25 cellular contexts compared by ENCODE assay signal in genomic region chr2:110955546-110955945, GRCh38.
A peak's percentile ranks its signal among the peaks of the same experiment; 100 is the strongest.
DNase-seq lines count a peak whose midpoint lies in the region; ATAC-seq and TF ChIP-seq lines count a peak whose summit lies in the region.
"Had no signal": no experiment of that assay in that cellular context is flagged by ENCODE, and none has a peak within 500 bp of the region (broad histone marks: within the 10 kb centered on the region; RNA-seq: fewer than 3 reads in every experiment).

No MANE protein-coding gene starts in this region.

- POLR2A ChIA-PET in naive thymus-derived CD8-positive, alpha-beta T cell (lab: Charles Lee): interaction anchor here (0.7 kb wide), 1 partner anchor 86 kb away, joined by 5 read pairs; no protein-coding TSS in a partner anchor

- peak; percentile 39 for ATAC-seq in upper lobe of right lung
- no peak for ATAC-seq in naive thymus-derived CD8-positive, alpha-beta T cell
- no peak for ATAC-seq in HG02642 (IDR thresholded peaks at IDR 0.05; ENCODE audit: poor library complexity, unreplicated experiment)
- ATAC-seq: HCT116 had no signal

- peaks cover 17% of the 10 kb centered on the region for H3K4me1 Mint-ChIP-seq in nephron
- peaks cover 0 to 7% (median 0%) of the 10 kb centered on the region in 4 donors for H3K4me1 Mint-ChIP-seq in naive thymus-derived CD8-positive, alpha-beta T cell
- H3K4me1 Mint-ChIP-seq: B cell; CD8-positive, alpha-beta memory T cell had no signal

- peak; percentile 33 for DNase-seq in NCI-H146 (lab: John Stamatoyannopoulos, UW)
- DNase-seq in NCI-H146 treated with DMSO at 0.1 percent for 48 hours (lab: John Stamatoyannopoulos, UW; ENCODE audit: unreplicated experiment): no peak
- DNase-seq in epithelial cell of proximal tubule (ENCODE audit: low read depth): peak; percentile 83
- no peak for DNase-seq in upper lobe of right lung
- DNase-seq in SW480 (ENCODE audit: low spot score): no peak
- no peak for DNase-seq in naive thymus-derived CD8-positive, alpha-beta T cell
- DNase-seq: Calu3; CD8-positive, alpha-beta memory T cell; DND-41; MV-4-11; NCI-H1105 treated with DMSO at 0.1 percent for 48 hours; NCI-H1694; NCI-H2029 treated with DMSO at 0.1 percent for 48 hours; NCI-H446 treated with DMSO at 0.1 percent for 48 hours; NCI-H526; OCI-M1; SK-N-SH; SW 1271 had no signal

- no peaks in the 10 kb centered on the region for H3K9me3 ChIP-seq in upper lobe of right lung
- H3K9me3 ChIP-seq: SK-N-SH had no signal

- no peak overlapping the region for H3K4me3 Mint-ChIP-seq in nephron
- no peak overlapping the region for H3K4me3 Mint-ChIP-seq in naive thymus-derived CD8-positive, alpha-beta T cell
- H3K4me3 Mint-ChIP-seq: B cell; CD14-positive monocyte; CD8-positive, alpha-beta memory T cell had no signal

- no peak overlapping the region for H3K27ac ChIP-seq in upper lobe of right lung
- H3K27ac ChIP-seq: 22Rv1, HL-60 had no signal

- H3K4me3 ChIP-seq in epithelial cell of proximal tubule (ENCODE audit: low read depth, low read length) (no peak overlapping the region), upper lobe of right lung (no peak overlapping the region)

- no peaks in the 10 kb centered on the region for H3K36me3 ChIP-seq in upper lobe of right lung

- no peaks in the 10 kb centered on the region for H3K4me1 ChIP-seq in upper lobe of right lung

- TF ChIP-seq CTCF in epithelial cell of proximal tubule (conservative IDR thresholded peaks at IDR 0.05; ENCODE audit: low read depth, low read length) (no peak), nephron (IDR thresholded peaks at IDR 0.05; ENCODE audit: unreplicated experiment in 3 of 3) (no peak), upper lobe of right lung (IDR thresholded peaks at IDR 0.05) (no peak)

- intact Hi-C loops in upper lobe of right lung (cut with DNase I): no loop called here

- peaks cover 5% of the 10 kb centered on the region for H3K27me3 Mint-ChIP-seq in nephron (ENCODE audit: low read depth)
- H3K27me3 Mint-ChIP-seq in naive thymus-derived CD8-positive, alpha-beta T cell: peaks cover 0 to 2% (median 0%) of the 10 kb centered on the region in 5 donors

- peak overlapping the region in 2 of 3 experiments; percentile 39 to 79 for H3K27ac Mint-ChIP-seq in nephron
- H3K27ac Mint-ChIP-seq in naive thymus-derived CD8-positive, alpha-beta T cell: no peak overlapping the region
- H3K27ac Mint-ChIP-seq: B cell; CD14-positive monocyte; CD8-positive, alpha-beta memory T cell had no signal

- H3K36me3 Mint-ChIP-seq in nephron (ENCODE audit: low read depth): no peaks in the 10 kb centered on the region
- H3K36me3 Mint-ChIP-seq in naive thymus-derived CD8-positive, alpha-beta T cell: no peaks in the 10 kb centered on the region
- H3K36me3 Mint-ChIP-seq: CD14-positive monocyte had no signal

- H3K9me3 Mint-ChIP-seq in nephron: no peaks in the 10 kb centered on the region
- H3K9me3 Mint-ChIP-seq in naive thymus-derived CD8-positive, alpha-beta T cell: no peaks in the 10 kb centered on the region
- H3K9me3 Mint-ChIP-seq: CD8-positive, alpha-beta memory T cell had no signal

- H3K27me3 ChIP-seq in upper lobe of right lung: no peaks in the 10 kb centered on the region

Comparison
In these comparisons a context has a peak if more than half of its experiments do, and no peak if none do; other contexts are left out.
1. DNase-seq: peak in NCI-H146 (single experiment) and epithelial cell of proximal tubule (single experiment); none in NCI-H146 treated with DMSO at 0.1 percent for 48 hours (single experiment), upper lobe of right lung (single experiment), SW480 (single experiment) and naive thymus-derived CD8-positive, alpha-beta T cell (0 of 10).
2. H3K27ac Mint-ChIP-seq: peak in nephron (2 of 3); none in naive thymus-derived CD8-positive, alpha-beta T cell (0 of 10).